In genomic region chr1:200981278-200981677, GRCh38 we compare ENCODE assay signal across 28 cellular contexts.
"Had no signal": no experiment of that assay in that cellular context is flagged by ENCODE, and none has a peak within 500 bp of the region (broad histone marks: within the 10 kb centered on the region; RNA-seq: fewer than 3 reads in every experiment).

No MANE protein-coding gene starts in this region.

- H3K9me3 Mint-ChIP-seq: mesothelial cell of epicardium, naive B cell, type B pancreatic cell had no signal

- H2AFZ ChIP-seq: hepatocyte had no signal

- H3K4me2 ChIP-seq: hepatocyte, smooth muscle cell had no signal

- H3K27me3 Mint-ChIP-seq: naive B cell; progenitor cell of endocrine pancreas; stimulated activated naive CD8-positive, alpha-beta T cell treated with anti-CD3 and anti-CD28 coated beads, Interleukin-15, Interleukin-2, amounts not matched to agents 100 ng/mL and 50 ng/mL, for 24 hours; type B pancreatic cell had no signal

- H3K27ac Mint-ChIP-seq: mesothelial cell of epicardium; naive B cell; nephron; progenitor cell of endocrine pancreas; stimulated activated naive CD8-positive, alpha-beta T cell treated with anti-CD3 and anti-CD28 coated beads, Interleukin-15, Interleukin-2, amounts not matched to agents 100 ng/mL and 50 ng/mL, for 24 hours had no signal

- H3K4me1 ChIP-seq: left ventricle myocardium inferior, right atrium auricular region, right lobe of liver, suprapubic skin, tibial artery, uterus had no signal

- H3K9me3 ChIP-seq: neutrophil, ovary, right atrium auricular region, right lobe of liver, suprapubic skin, thoracic aorta, tibial artery, uterus had no signal

- H3K36me3 ChIP-seq: left ventricle myocardium inferior, ovary, right atrium auricular region, thoracic aorta, uterus had no signal

- H3K79me2 ChIP-seq: hepatocyte had no signal

- ATAC-seq: heart right ventricle, right lobe of liver had no signal

- H3K27ac ChIP-seq: heart right ventricle, hepatocyte, left ventricle myocardium inferior, neutrophil, ovary, right atrium auricular region, right lobe of liver, suprapubic skin, thoracic aorta, tibial artery, uterus had no signal

- H3K4me3 Mint-ChIP-seq: mesothelial cell of epicardium; naive B cell; nephron; neural crest cell; stimulated activated naive CD8-positive, alpha-beta T cell treated with anti-CD3 and anti-CD28 coated beads, Interleukin-15, Interleukin-2, amounts not matched to agents 100 ng/mL and 50 ng/mL, for 24 hours; type B pancreatic cell had no signal

- H3K27me3 ChIP-seq: heart right ventricle, hepatocyte, neutrophil, ovary, right atrium auricular region, right lobe of liver, suprapubic skin, tibial artery, uterus had no signal

- DNase-seq: heart right ventricle; islet precursor cell; left ventricle myocardium inferior; mesendoderm; naive B cell; occipital lobe; ovary; right lobe of liver; stimulated activated CD4-positive, alpha-beta T cell treated with anti-CD3 and anti-CD28 coated beads, Interleukin-12 subunit alpha, Interleukin-12 subunit beta, amount 100 ng/mL, for 4 hours; stimulated activated CD4-positive, alpha-beta T cell treated with anti-CD3 and anti-CD28 coated beads, Interleukin-15, amount 100 ng/mL, for 24 hours; stimulated activated CD4-positive, alpha-beta T cell treated with anti-CD3 and anti-CD28 coated beads, Interleukin-2, amount 100 ng/mL, for 24 hours; stimulated activated CD4-positive, alpha-beta T cell treated with anti-CD3 and anti-CD28 coated beads, Interleukin-4, amount 100 ng/mL, for 1 hour; stimulated activated naive CD4-positive, alpha-beta T cell; tibial artery; uterus had no signal

- H3K4me3 ChIP-seq: heart right ventricle, hepatocyte, left ventricle myocardium inferior, lung, ovary, right atrium auricular region, right lobe of liver, smooth muscle cell, suprapubic skin, thoracic aorta, tibial artery, uterus had no signal

- H3K4me1 Mint-ChIP-seq: mesothelial cell of epicardium, naive B cell, nephron, neural crest cell had no signal
